24 cellular contexts compared by ENCODE assay signal in the genomic region with DNA sequence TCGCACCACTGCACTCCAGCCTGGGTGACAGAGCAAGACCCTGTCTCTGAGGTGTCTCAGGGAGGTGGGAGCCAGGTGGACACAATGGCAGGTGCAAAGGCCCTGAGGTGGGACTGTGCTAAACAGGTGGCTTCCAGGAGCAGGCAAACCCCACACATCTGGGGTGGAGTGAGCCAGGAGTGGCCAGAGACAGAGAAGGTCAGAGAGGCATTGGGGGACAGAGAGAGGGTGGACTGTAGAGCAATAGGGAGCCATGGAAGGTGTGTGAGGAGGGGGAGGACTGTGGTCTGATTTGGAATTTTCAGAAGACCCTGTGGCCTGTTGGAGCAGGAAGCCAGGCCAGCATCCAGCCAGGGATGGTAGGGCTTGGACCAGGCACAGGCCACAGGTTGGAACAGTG. TPM values are rescaled to one million over a fixed set of nuclear protein-coding genes. Genes with fewer than 3 reads are reported as not detected.
"Had no signal": no experiment of that assay in that cellular context is flagged by ENCODE, and none has a peak within 500 bp of the region (broad histone marks: within the 10 kb centered on the region; RNA-seq: fewer than 3 reads in every experiment).

No MANE protein-coding gene starts in this region.

- H3K4me1 ChIP-seq: neural progenitor cell had no signal

- DNase-seq: cortex of kidney; dorsolateral prefrontal cortex; effector CD8-positive, alpha-beta T cell; foreskin melanocyte; head of caudate nucleus; kidney; left cardiac atrium; left ventricle myocardium superior; mesenchymal stem cell; midbrain; occipital lobe; sigmoid colon; stimulated activated CD4-positive, alpha-beta T cell treated with anti-CD3 and anti-CD28 coated beads, Interleukin-2, amount 100 ng/mL, for 24 hours; stimulated activated CD4-positive, alpha-beta T cell treated with anti-CD3 and anti-CD28 coated beads, Interleukin-4, amount 100 ng/mL, for 4 hours; stimulated activated naive CD4-positive, alpha-beta T cell; stomach; substantia nigra; transverse colon had no signal

- FAIRE-seq: kidney had no signal

- H3K79me2 ChIP-seq: hepatocyte had no signal

- H3K4me3 ChIP-seq: dorsolateral prefrontal cortex, hepatocyte, lung, neural progenitor cell, sigmoid colon, skin epidermis, stomach, thoracic aorta, transverse colon had no signal

- H2AFZ ChIP-seq: hepatocyte, neural progenitor cell had no signal

- H3K9ac ChIP-seq: neural progenitor cell had no signal

- H3K9me3 ChIP-seq: sigmoid colon, stomach, thoracic aorta, transverse colon had no signal

- H3K36me3 ChIP-seq: neural progenitor cell, sigmoid colon, thoracic aorta, transverse colon had no signal

- H3K4me3 Mint-ChIP-seq: natural killer cell treated with Interleukin-12 subunit alpha and Interleukin-12 subunit beta and Interleukin-15 and Interleukin-18, amount 100 ng/mL, for 72 hours; neural progenitor cell had no signal

- ATAC-seq: left cardiac atrium; left ventricle myocardium superior; natural killer cell treated with Interleukin-12 subunit alpha and Interleukin-12 subunit beta and Interleukin-15 and Interleukin-18, amount 100 ng/mL, for 72 hours had no signal

- H3K27me3 ChIP-seq: dorsolateral prefrontal cortex, hepatocyte, transverse colon had no signal

- H3K36me3 Mint-ChIP-seq: natural killer cell treated with Interleukin-12 subunit alpha and Interleukin-12 subunit beta and Interleukin-15 and Interleukin-18, amount 100 ng/mL, for 72 hours; neural progenitor cell had no signal

- H3K27ac Mint-ChIP-seq: natural killer cell treated with Interleukin-12 subunit alpha and Interleukin-12 subunit beta and Interleukin-15 and Interleukin-18, amount 100 ng/mL, for 72 hours; neural progenitor cell had no signal

- H3K27ac ChIP-seq: dorsolateral prefrontal cortex, hepatocyte, neural progenitor cell, sigmoid colon, skin epidermis, stomach, thoracic aorta had no signal

- H3K9me3 Mint-ChIP-seq: natural killer cell treated with Interleukin-12 subunit alpha and Interleukin-12 subunit beta and Interleukin-15 and Interleukin-18, amount 100 ng/mL, for 72 hours; neural progenitor cell had no signal

- H3K4me2 ChIP-seq: hepatocyte, neural progenitor cell had no signal

RNA-seq across cellular contexts. Expression of gene MEF2B, which starts 4.7 kb away (rescaled TPM):
- total RNA-seq: left ventricle myocardium superior, occipital lobe, sigmoid colon had no signal
